15 cellular contexts compared by ENCODE assay signal in genomic region chr1:205700865-205701401, GRCh38. TPM values are rescaled to one million over a fixed set of nuclear protein-coding genes. Genes with fewer than 3 reads are reported as not detected.
A peak's percentile ranks its signal among the peaks of the same experiment; 100 is the strongest.
DNase-seq lines count a peak whose midpoint lies in the region; ATAC-seq, FAIRE-seq and TF ChIP-seq lines count a peak whose summit lies in the region.
"Had no signal": no experiment of that assay in that cellular context is flagged by ENCODE, and none has a peak within 500 bp of the region (broad histone marks: within the 10 kb centered on the region; RNA-seq: fewer than 3 reads in every experiment).

No MANE protein-coding gene starts in this region.

- no peaks in the 10 kb centered on the region for H3F3A ChIP-seq in Loucy (ENCODE audit: low read depth)

- H3K79me1 ChIP-seq in H1 (ENCODE audit: low read depth, low read length) (no peaks in the 10 kb centered on the region), mesenchymal stem cell (replicated peaks; ENCODE audit: low read length, poor library complexity, severe bottlenecking) (peaks cover 19% of the 10 kb centered on the region)

- no peaks in the 10 kb centered on the region for H3K9me2 ChIP-seq in Loucy (replicated peaks; ENCODE audit: low read depth, low read length)

- H3K36me3 ChIP-seq in Loucy (ENCODE audit: insufficient read depth, low read length) (no peaks in the 10 kb centered on the region), H1 (ENCODE audit: control insufficient read depth in 2 of 4, insufficient read depth in 4 of 4, low read length in 3 of 4) (0 out of 8 replicates have a peak, but pooled peaks cover 0 to 2% (median 0%) of the 10 kb centered on the region in 4 experiments), mesenchymal stem cell (ENCODE audit: control insufficient read depth in 1 of 2, insufficient read depth in 2 of 2, low read depth in 1 of 2, low read length in 2 of 2) (peaks cover 11 to 31% of the 10 kb centered on the region in 2 experiments)
- H3K36me3 ChIP-seq: BE2C had no signal

- no peak for TF ChIP-seq EP300 in H1 (IDR thresholded peaks at IDR 0.05; ENCODE audit: borderline replicate concordance in 1 of 2, low read depth in 2 of 2, low read length in 2 of 2)

- H3K9me3 ChIP-seq in Loucy (ENCODE audit: insufficient read depth, low read depth, low read length) = no peaks in the 10 kb centered on the region
- H3K9me3 ChIP-seq in H1 (ENCODE audit: insufficient read depth in 2 of 2, low read depth in 1 of 2, low read length in 1 of 2) = no peaks in the 10 kb centered on the region
- no peaks in the 10 kb centered on the region for H3K9me3 ChIP-seq in mesenchymal stem cell (ENCODE audit: control insufficient read depth, low read length)
- H3K9me3 ChIP-seq: BE2C had no signal

- no peak overlapping the region for H3K4ac ChIP-seq in H1 (replicated peaks; ENCODE audit: insufficient read length, low read depth, low read length)
- peak overlapping the region in 1 of 2 experiments; percentile 10 for H3K4ac ChIP-seq in mesenchymal stem cell (ENCODE audit: low read depth in 1 of 2, low read length in 2 of 2)

- POLR2A ChIA-PET in H1 (lab: Charles Lee; ENCODE audit: partially characterized antibody) = interaction anchor here (1.0 to 17.3 kb wide), 7 partner anchors 8 to 69 kb away, joined by 3 to 241 read pairs (median 5); partner anchors contain the start of gene ELK4
- POLR2A ChIA-PET in HEK293T (lab: Yijun Ruan, JAX) = interaction anchor here (1.1 to 1.4 kb wide), 2 partner anchors 13 to 69 kb away, joined by 3 to 4 read pairs; partner anchors contain the start of gene ELK4

- H2BK12ac ChIP-seq in H1 (ENCODE audit: low read depth, low read length) = no peak overlapping the region
- H2BK12ac ChIP-seq in mesenchymal stem cell (ENCODE audit: low read length in 2 of 2) = peak overlapping the region in 1 of 2 experiments; percentile 19

- no peak overlapping the region for H3K14ac ChIP-seq in H1 (ENCODE audit: insufficient read length)
- H3K14ac ChIP-seq in mesenchymal stem cell (ENCODE audit: low read length in 2 of 2) = peak overlapping the region in 1 of 2 experiments; percentile 56

- H4K20me1 ChIP-seq in Loucy (ENCODE audit: insufficient read depth, low read length, poor library complexity, severe bottlenecking) = no peaks in the 10 kb centered on the region
- H4K20me1 ChIP-seq in H1 (replicated peaks in 1 of 2; ENCODE audit: control insufficient read depth in 1 of 2, insufficient read depth in 2 of 2, low read length in 2 of 2) = no peaks in the 10 kb centered on the region

- H2BK120ac ChIP-seq in H1 (replicated peaks; ENCODE audit: low read depth, low read length) (no peak overlapping the region), mesenchymal stem cell (ENCODE audit: low read depth, low read length) (no peak overlapping the region)

- FAIRE-seq in H1 (lab: Jason Lieb, UNC) = no peak
- FAIRE-seq: TTC549 had no signal

- H3K23me2 ChIP-seq in H1 (ENCODE audit: low read depth, low read length) = no peaks in the 10 kb centered on the region

- H2AFZ ChIP-seq in Loucy (ENCODE audit: low read length) (no peak overlapping the region), H1 (ENCODE audit: low read length) (no peak overlapping the region), mesenchymal stem cell (ENCODE audit: low read depth, low read length) (no peak overlapping the region)

- H3K79me2 ChIP-seq in Loucy (ENCODE audit: insufficient read depth, low read length) (no peaks in the 10 kb centered on the region), H1 (ENCODE audit: control insufficient read depth in 1 of 2, insufficient read depth in 2 of 2, low read length in 2 of 2) (no peaks in the 10 kb centered on the region)

- H3K9ac ChIP-seq in Loucy (ENCODE audit: low read depth, low read length, poor library complexity, severe bottlenecking) (peak overlapping the region; percentile 71), H1 (replicated peaks in 1 of 4; ENCODE audit: extremely low read depth in 1 of 4, low read depth in 3 of 4, low read length in 3 of 4) (no peak overlapping the region), mesenchymal stem cell (ENCODE audit: low read length) (no peak overlapping the region)

- H2BK5ac ChIP-seq in H1 (ENCODE audit: low read depth, low read length) (no peak overlapping the region; the same call in 1 of the 2 replicates), mesenchymal stem cell (ENCODE audit: low read depth, low read length, poor library complexity, severe bottlenecking) (no peak overlapping the region)

- no peak overlapping the region for H3K23ac ChIP-seq in H1 (ENCODE audit: insufficient read length)
- no peak overlapping the region for H3K23ac ChIP-seq in mesenchymal stem cell (ENCODE audit: low read length in 2 of 2)

- no peak for TF ChIP-seq CTCF in Loucy (conservative IDR thresholded peaks at IDR 0.05; ENCODE audit: low read length)
- TF ChIP-seq CTCF in H1 (IDR thresholded peaks at IDR 0.05; ENCODE audit: control extremely low read depth in 1 of 3, insufficient read depth in 1 of 3, low read depth in 1 of 3, low read length in 3 of 3) = no peak

- no peaks in the 10 kb centered on the region for H3K27me3 ChIP-seq in Loucy (ENCODE audit: insufficient read depth, low read length, poor library complexity, severe bottlenecking)
- H3K27me3 ChIP-seq in H1 (replicated peaks in 1 of 4; ENCODE audit: control insufficient read depth in 3 of 4, extremely low read depth in 1 of 4, insufficient read depth in 3 of 4, low read length in 3 of 4) = no peaks in the 10 kb centered on the region
- no peaks in the 10 kb centered on the region for H3K27me3 ChIP-seq in mesenchymal stem cell (ENCODE audit: control insufficient read depth in 1 of 2, insufficient read depth in 1 of 2, low read length in 2 of 2)
- H3K27me3 ChIP-seq: BE2C had no signal

- H4K5ac ChIP-seq in H1 (ENCODE audit: insufficient read length, low read depth, low read length) = no peak overlapping the region

- H2AK5ac ChIP-seq in H1 (ENCODE audit: low read depth, low read length) (no peak overlapping the region), mesenchymal stem cell (ENCODE audit: low read length, severe bottlenecking) (peak overlapping the region; percentile 37)

- peak overlapping the region; percentile 39; the same call in 1 of the 2 replicates for H4K8ac ChIP-seq in H1 (ENCODE audit: extremely low read depth, insufficient read depth, low read length)
- peak overlapping the region; percentile 79 for H4K8ac ChIP-seq in mesenchymal stem cell (ENCODE audit: low read length)

- H3K4me2 ChIP-seq in Loucy (ENCODE audit: low read depth, low read length, poor library complexity, severe bottlenecking) (peak overlapping the region; percentile 51), H1 (ENCODE audit: insufficient read depth in 1 of 2, low read depth in 2 of 2, low read length in 2 of 2) (0 out of 4 replicates have a peak overlapping the region, but pooled peaks of 1 of the 2 experiments have one; percentile 26), mesenchymal stem cell (ENCODE audit: low read length, poor library complexity, severe bottlenecking) (peak overlapping the region; percentile 14)

- H2BK15ac ChIP-seq in H1 (ENCODE audit: low read length) (no peak overlapping the region), mesenchymal stem cell (ENCODE audit: low read depth, poor library complexity, severe bottlenecking) (no peak overlapping the region)

- TF ChIP-seq POLR2A in H1 (IDR thresholded peaks at IDR 0.05; ENCODE audit: control extremely low read depth in 1 of 2, low read depth in 2 of 2, low read length in 2 of 2) = no peak

- ATAC-seq in GM19467 (IDR thresholded peaks at IDR 0.05; ENCODE audit: unreplicated experiment) = no peak
- ATAC-seq in HG03565 (IDR thresholded peaks at IDR 0.05; ENCODE audit: unreplicated experiment) = no peak
- ATAC-seq: activated T-helper 17 cell treated with anti-CD3 and anti-CD28 coated beads, Interleukin-2, amount 50 U/mL, for 72 hours had no signal

- H3K4me1 ChIP-seq in Loucy (ENCODE audit: insufficient read depth, low read length, poor library complexity, severe bottlenecking) (peaks cover 49% of the 10 kb centered on the region), H1 (replicated peaks in 1 of 4; ENCODE audit: control insufficient read depth in 3 of 4, insufficient read depth in 4 of 4, low read length in 3 of 4) (peaks cover 0 to 7% (median 5%) of the 10 kb centered on the region in 4 experiments; a peak in 4 of 7 replicates), mesenchymal stem cell (ENCODE audit: control insufficient read depth, insufficient read depth, low read depth, low read length) (peaks cover 9% of the 10 kb centered on the region)
- H3K4me1 ChIP-seq: BE2C had no signal

- DNase-seq in Ammon's horn (ENCODE audit: low spot score) = peak; percentile 76
- no peak for DNase-seq in H1 (ENCODE audit: low read depth in 1 of 2, low spot score in 2 of 2)
- no peak for DNase-seq in mesenchymal stem cell
- no peak for DNase-seq in HEK293T (ENCODE audit: extremely low spot score)
- DNase-seq in activated CD4-positive, alpha-beta T cell treated with anti-CD3 and anti-CD28 coated beads for 4 hours = no peak
- DNase-seq: BE2C; HFFc6; NCI-H1417 treated with DMSO at 0.1 percent for 48 hours; stimulated activated CD4-positive, alpha-beta T cell treated with anti-CD3 and anti-CD28 coated beads, Interleukin-4, amount 100 ng/mL, for 24 hours had no signal

- H3K18ac ChIP-seq in H1 (ENCODE audit: extremely low read depth, low read length) (no peak overlapping the region), mesenchymal stem cell (ENCODE audit: low read depth in 1 of 2, low read length in 2 of 2) (peak overlapping the region; percentile 48 to 56)

- H3K27ac ChIP-seq in H1 (ENCODE audit: low read depth, low read length) (no peak overlapping the region), mesenchymal stem cell (ENCODE audit: low read length, poor library complexity, severe bottlenecking) (peak overlapping the region; percentile 17)
- H3K27ac ChIP-seq: coronary artery had no signal

- H4K91ac ChIP-seq in H1 (replicated peaks; ENCODE audit: insufficient read length, low read length) = no peak overlapping the region
- H4K91ac ChIP-seq in mesenchymal stem cell (ENCODE audit: low read length) = no peak overlapping the region

- WGBS in H1 (ENCODE audit: extremely low coverage in 1 of 2, insufficient coverage in 1 of 2, insufficient read length in 1 of 2, insufficient replicate concordance in 2 of 2, low coverage in 1 of 2, low lambda C conversion rate in 2 of 2, missing lambda C conversion rate in 1 of 2), 2 experiments = 64% methylated on average over 2 of the region's 2 CpGs; no CpG with 5 or more reads in 1 of the 2 experiments
- WGBS in mesenchymal stem cell = 9% methylated on average over 2 of the region's 2 CpGs

- H3K56ac ChIP-seq in H1 (replicated peaks; ENCODE audit: insufficient read length, low read depth, low read length) = no peak overlapping the region

- H2BK20ac ChIP-seq in H1 (ENCODE audit: low read length) = no peak overlapping the region

- peak overlapping the region; percentile 6 for H3K4me3 ChIP-seq in Loucy (ENCODE audit: low read length, poor library complexity, severe bottlenecking)
- peak overlapping the region in 1 of 4 experiments; percentile 6; a peak in 1 of 8 replicates for H3K4me3 ChIP-seq in H1 (ENCODE audit: extremely low read depth in 1 of 4, insufficient read depth in 2 of 4, low read depth in 3 of 4, low read length in 4 of 4)
- no peak overlapping the region for H3K4me3 ChIP-seq in mesenchymal stem cell (ENCODE audit: insufficient read depth in 1 of 2, low read depth in 1 of 2, low read length in 2 of 2)
- H3K4me3 ChIP-seq: coronary artery had no signal

- CTCF ChIA-PET in H1 (lab: Charles Lee; ENCODE audit: partially characterized antibody) = interaction anchor here (0.7 to 16.4 kb wide), 16 partner anchors 9 to 672 kb away, joined by 3 to 856 read pairs (median 5); no protein-coding TSS in a partner anchor
- CTCF ChIA-PET in HEK293T (lab: Yijun Ruan, JAX) = interaction anchor here (1.0 to 2.2 kb wide), 2 partner anchors 11 to 42 kb away, joined by 3 to 7 read pairs; no protein-coding TSS in a partner anchor

- TF ChIP-seq RAD21 in H1 (IDR thresholded peaks at IDR 0.05 in 1 of 2, conservative IDR thresholded peaks at IDR 0.05 in 1 of 2; ENCODE audit: low read depth in 2 of 2, low read length in 2 of 2) = 0 out of 4 replicates have a peak, but pooled peaks of 1 of the 2 experiments have one; percentile 1

RNA-seq across cellular contexts. Expression of gene SLC45A3, which starts 20.6 kb away (rescaled TPM):
- 12.5 and 13.0 TPM in 2 replicates for total RNA-seq in H1 (2021; fragmentation: NEBNext Ultra II Directional; extraction: Animal tissue kit (Norgen Biotek cat#: 25700))
- polyA plus RNA-seq in H1 (2011; rRNA removed) = 14.3 and 19.7 TPM in 2 replicates
- polyA plus RNA-seq in H1 (2011; cell fraction: cytosol; rRNA removed) = 17.4 TPM
- 38.5 TPM for polyA plus RNA-seq in H1 (2011; cell fraction: nucleus; rRNA removed)
- 8.3 to 13.3 TPM (median 12.8 TPM) in 4 replicates for polyA plus RNA-seq in H1 (2012, experiment 1 of 2)
- 12.2 TPM for polyA plus RNA-seq in H1 (2012, experiment 2 of 2)
- polyA plus RNA-seq in H1 (2013, experiment 1 of 2) = 12.9 TPM
- 13.1 TPM for polyA plus RNA-seq in H1 (2013, experiment 2 of 2)
- polyA minus RNA-seq in H1 (2011; rRNA and poly(A)+ RNA removed) = 9.2 and 9.9 TPM in 2 replicates
- 7.6 TPM for polyA minus RNA-seq in H1 (2011; cell fraction: cytosol; rRNA and poly(A)+ RNA removed)
- 12.6 TPM for polyA minus RNA-seq in H1 (2011; cell fraction: nucleus; rRNA and poly(A)+ RNA removed)
- polyA plus RNA-seq in mesenchymal stem cell (2013, experiment 1 of 2) = 4.2 TPM
- polyA plus RNA-seq in mesenchymal stem cell (2013, experiment 2 of 2) = 4.5 TPM

RNA-seq across cellular contexts. Expression of gene NUCKS1, which starts 49.0 kb away (rescaled TPM):
- 461 and 492 TPM in 2 replicates for total RNA-seq in H1 (2021; fragmentation: NEBNext Ultra II Directional; extraction: Animal tissue kit (Norgen Biotek cat#: 25700))
- polyA plus RNA-seq in H1 (2011; rRNA removed) = 76.7 and 126 TPM in 2 replicates
- 127 TPM for polyA plus RNA-seq in H1 (2011; cell fraction: cytosol; rRNA removed)
- polyA plus RNA-seq in H1 (2011; cell fraction: nucleus; rRNA removed) = 25.0 TPM
- polyA plus RNA-seq in H1 (2012, experiment 1 of 2) = 126 to 194 TPM (median 138 TPM) in 4 replicates
- polyA plus RNA-seq in H1 (2012, experiment 2 of 2) = 86.0 TPM
- 304 TPM for polyA plus RNA-seq in H1 (2013, experiment 1 of 2)
- polyA plus RNA-seq in H1 (2013, experiment 2 of 2) = 309 TPM
- polyA minus RNA-seq in H1 (2011; rRNA and poly(A)+ RNA removed) = 251 and 290 TPM in 2 replicates
- polyA minus RNA-seq in H1 (2011; cell fraction: cytosol; rRNA and poly(A)+ RNA removed) = 140 TPM
- polyA minus RNA-seq in H1 (2011; cell fraction: nucleus; rRNA and poly(A)+ RNA removed) = 97.7 TPM
- polyA plus RNA-seq in mesenchymal stem cell (2013, experiment 1 of 2) = 114 TPM
- 122 TPM for polyA plus RNA-seq in mesenchymal stem cell (2013, experiment 2 of 2)
